ENCODE assay signal across 8 cellular contexts in genomic region chr9:109117856-109118801, GRCh38. TPM values are rescaled to one million over a fixed set of nuclear protein-coding genes. Genes with fewer than 3 reads are reported as not detected.
DNase-seq lines count a peak whose midpoint lies in the region; ATAC-seq and TF ChIP-seq lines count a peak whose summit lies in the region.

No MANE protein-coding gene starts in this region.

- POLR2A ChIA-PET in MCF 10A (lab: Yijun Ruan, JAX): interaction anchor here (0.6 to 4.1 kb wide), 22 partner anchors 9 to 250 kb away, joined by 3 to 71 read pairs (median 4); partner anchors contain the start of genes ABITRAM and ELP1

- no peak for TF ChIP-seq CTCF in MCF 10A (IDR thresholded peaks at IDR 0.05; ENCODE audit: unreplicated experiment)

- DNase-seq in 8988T (peak; percentile 44), HT1080 (ENCODE audit: low read depth) (peak; percentile 81), T-helper 2 cell (peak in 3 of 5 experiments; percentile 26 to 89 (median 30)), MCF 10A (ENCODE audit: unreplicated experiment) (peak; percentile 89), left colon (peak in 1 of 2 donors; percentile 42), NCI-H1105 treated with DMSO at 0.1 percent for 48 hours (lab: John Stamatoyannopoulos, UW) (no peak), epidermal melanocyte (ENCODE audit: insufficient read length, low spot score) (no peak)
- peak; percentile 55 for DNase-seq in stimulated activated CD8-positive, alpha-beta memory T cell treated with anti-CD3 and anti-CD28 coated beads, Interleukin-4, amount 100 ng/mL, for 48 hours

- H3K4me3 Mint-ChIP-seq in MCF 10A (ENCODE audit: unreplicated experiment): peak overlapping the region; percentile 86

- peak overlapping the region; percentile 73 for H3K27ac Mint-ChIP-seq in MCF 10A (ENCODE audit: low read depth, unreplicated experiment)

- H3K36me3 Mint-ChIP-seq in MCF 10A (ENCODE audit: insufficient read depth, unreplicated experiment): peaks cover 19% of the 10 kb centered on the region

- TSS peak; percentile 32 for BruUV-seq in MCF 10A (replicated peaks; lab: Mats Ljungman, UMichigan)

- intact Hi-C loops in MCF 10A (cut with micrococcal nuclease): loop anchor here (2.0 to 10.0 kb wide), 3 partner anchors 19 to 117 kb away; partner anchors contain the start of gene CTNNAL1
- intact Hi-C loops in left colon (cut with DNase I, micrococcal nuclease): no loop called here

- H3K9me3 Mint-ChIP-seq in MCF 10A (ENCODE audit: unreplicated experiment): no peaks in the 10 kb centered on the region

- H3K27me3 Mint-ChIP-seq in MCF 10A (ENCODE audit: insufficient read depth, unreplicated experiment): no peaks in the 10 kb centered on the region

- ATAC-seq in left colon: peak; percentile 17

- peaks cover 32% of the 10 kb centered on the region for H3K4me1 Mint-ChIP-seq in MCF 10A (ENCODE audit: insufficient read depth, unreplicated experiment)

- CTCF ChIA-PET in MCF 10A (lab: Yijun Ruan, JAX): interaction anchor here (0.5 to 2.1 kb wide), 8 partner anchors 8 to 284 kb away, joined by 3 to 7 read pairs (median 4); no protein-coding TSS in a partner anchor

RNA-seq across cellular contexts. Expression of gene TMEM245, which starts 1.6 kb away (rescaled TPM):
- total RNA-seq in HT1080 (2014; rRNA removed; shearing (Covaris generic)): 30.8 and 37.2 TPM in 2 replicates
- 37.6 and 45.2 TPM in 2 replicates for polyA plus RNA-seq in HT1080 (2015; cell fraction: cytosol; rRNA removed)
- 53.8 and 61.2 TPM in 2 replicates for polyA plus RNA-seq in HT1080 (2015; cell fraction: nucleus; rRNA removed)
- total RNA-seq in MCF 10A (2022): 35.0 and 43.8 TPM in 2 replicates
- 10 to 100 TPM; 33.7 to 37.0 TPM for total RNA-seq in left colon

RNA-seq across cellular contexts. Expression of gene FRRS1L, which starts 48.9 kb away (rescaled TPM):
- total RNA-seq in HT1080 (2014; rRNA removed; shearing (Covaris generic)): not detected in 2 replicates
- polyA plus RNA-seq in HT1080 (2015; cell fraction: cytosol; rRNA removed): not detected in 2 replicates
- polyA plus RNA-seq in HT1080 (2015; cell fraction: nucleus; rRNA removed): not detected in 2 replicates
- total RNA-seq in MCF 10A (2022) (not detected in 2 replicates), left colon (under 1 TPM; 0.52 to 0.81 TPM)

Comparison
In these comparisons a context has a peak if more than half of its experiments do, and no peak if none do; other contexts are left out.
1. DNase-seq: peak in 8988T (single experiment), HT1080 (single experiment), T-helper 2 cell (3 of 5), MCF 10A (single experiment) and stimulated activated CD8-positive, alpha-beta memory T cell treated with anti-CD3 and anti-CD28 coated beads, Interleukin-4, amount 100 ng/mL, for 48 hours (single experiment); none in NCI-H1105 treated with DMSO at 0.1 percent for 48 hours (single experiment) and epidermal melanocyte (single experiment).